Comparison of ENCODE assay signal across 8 cellular contexts in genomic region chr18:24016643-24017042, GRCh38. TPM values are rescaled to one million over a fixed set of nuclear protein-coding genes. Genes with fewer than 3 reads are reported as not detected.
DNase-seq lines count a peak whose midpoint lies in the region; ATAC-seq and FAIRE-seq lines count a peak whose summit lies in the region.

No MANE protein-coding gene starts in this region.

- peak overlapping the region; percentile 78 for H3K4me3 ChIP-seq in endocrine pancreas (ENCODE audit: control insufficient read depth, insufficient read depth, low read length)

- FAIRE-seq in frontal cortex (lab: Jason Lieb, UNC), result no peak

- no peaks in the 10 kb centered on the region for H3K9me3 Mint-ChIP-seq in activated T-cell treated with anti-CD3 and anti-CD28 coated beads, Interleukin-2, amount 50 U/mL, for 72 hours
- H3K9me3 Mint-ChIP-seq in stimulated activated effector memory CD8-positive, alpha-beta T cell treated with anti-CD3 and anti-CD28 coated beads, Interleukin-12 subunit alpha, Interleukin-12 subunit beta, amount 100 ng/mL, for 72 hours, result no peaks in the 10 kb centered on the region

- H3K27me3 ChIP-seq in endocrine pancreas (ENCODE audit: control insufficient read depth, insufficient read depth, low read length), result no peaks in the 10 kb centered on the region

- ATAC-seq in activated T-cell treated with anti-CD3 and anti-CD28 coated beads, Interleukin-2, amount 50 U/mL, for 72 hours (replicated peaks in 1 of 2), result no peak
- no peak for ATAC-seq in stimulated activated effector memory CD8-positive, alpha-beta T cell treated with anti-CD3 and anti-CD28 coated beads, Interleukin-12 subunit alpha, Interleukin-12 subunit beta, amount 100 ng/mL, for 72 hours

- H3K36me3 ChIP-seq in endocrine pancreas (ENCODE audit: control insufficient read depth, insufficient read depth, low read length), result no peaks in the 10 kb centered on the region

- no peaks in the 10 kb centered on the region for H3K27me3 Mint-ChIP-seq in activated T-cell treated with anti-CD3 and anti-CD28 coated beads, Interleukin-2, amount 50 U/mL, for 72 hours (ENCODE audit: low read depth)

- peak overlapping the region; percentile 90 for H3K27ac Mint-ChIP-seq in activated T-cell treated with anti-CD3 and anti-CD28 coated beads, Interleukin-2, amount 50 U/mL, for 72 hours
- H3K27ac Mint-ChIP-seq in stimulated activated effector memory CD8-positive, alpha-beta T cell treated with anti-CD3 and anti-CD28 coated beads, Interleukin-12 subunit alpha, Interleukin-12 subunit beta, amount 100 ng/mL, for 72 hours, result peak overlapping the region; percentile 94

- H3K4me3 Mint-ChIP-seq in activated T-cell treated with anti-CD3 and anti-CD28 coated beads, Interleukin-2, amount 50 U/mL, for 72 hours, result peak overlapping the region; percentile 95 to 98
- H3K4me3 Mint-ChIP-seq in stimulated activated effector memory CD8-positive, alpha-beta T cell treated with anti-CD3 and anti-CD28 coated beads, Interleukin-12 subunit alpha, Interleukin-12 subunit beta, amount 100 ng/mL, for 72 hours, result peak overlapping the region; percentile 98

- peaks cover 1 to 4% of the 10 kb centered on the region in 2 donors for H3K36me3 Mint-ChIP-seq in activated T-cell treated with anti-CD3 and anti-CD28 coated beads, Interleukin-2, amount 50 U/mL, for 72 hours (ENCODE audit: insufficient read depth in 2 of 2)
- peaks cover 30% of the 10 kb centered on the region for H3K36me3 Mint-ChIP-seq in stimulated activated effector memory CD8-positive, alpha-beta T cell treated with anti-CD3 and anti-CD28 coated beads, Interleukin-12 subunit alpha, Interleukin-12 subunit beta, amount 100 ng/mL, for 72 hours

- H3K9me3 ChIP-seq in endocrine pancreas (ENCODE audit: control insufficient read depth, low read length), result no peaks in the 10 kb centered on the region

- no peak for DNase-seq in activated T-cell treated with anti-CD3 and anti-CD28 coated beads, Interleukin-2, amount 50 U/mL, for 72 hours
- no peak for DNase-seq in activated T-cell treated with anti-CD3 and anti-CD28 coated beads, Interleukin-2, amount 50 U/mL, for 48 hours
- peak; percentile 70 for DNase-seq in NCI-H526 treated with DMSO at 0.1 percent for 48 hours (lab: John Stamatoyannopoulos, UW)
- no peak for DNase-seq in stimulated activated effector memory CD8-positive, alpha-beta T cell treated with anti-CD3 and anti-CD28 coated beads, Interleukin-12 subunit alpha, Interleukin-12 subunit beta, amount 100 ng/mL, for 72 hours (ENCODE audit: low spot score in 2 of 2)
- no peak for DNase-seq in frontal cortex (ENCODE audit: low spot score in 2 of 2)
- DNase-seq in RPMI8226, result no peak
- no peak for DNase-seq in A172 (ENCODE audit: low spot score)

- no peak overlapping the region for H3K9ac ChIP-seq in endocrine pancreas (ENCODE audit: control insufficient read depth, insufficient read depth, low read length)

- H3K4me1 ChIP-seq in endocrine pancreas (ENCODE audit: control insufficient read depth, insufficient read depth, low read length), result peaks cover 7% of the 10 kb centered on the region

- H3K4me1 Mint-ChIP-seq in activated T-cell treated with anti-CD3 and anti-CD28 coated beads, Interleukin-2, amount 50 U/mL, for 72 hours (ENCODE audit: low read depth), result peaks cover 77% of the 10 kb centered on the region
- H3K4me1 Mint-ChIP-seq in stimulated activated effector memory CD8-positive, alpha-beta T cell treated with anti-CD3 and anti-CD28 coated beads, Interleukin-12 subunit alpha, Interleukin-12 subunit beta, amount 100 ng/mL, for 72 hours, result peaks cover 72% of the 10 kb centered on the region

RNA-seq across cellular contexts. Expression of gene TTC39C, which starts 2.1 kb away (rescaled TPM):
- total RNA-seq in activated T-cell treated with anti-CD3 and anti-CD28 coated beads, Interleukin-2, amount 50 U/mL, for 72 hours, result 10 to 100 TPM; 38.8 to 41.3 TPM
- 54.2 TPM for total RNA-seq in frontal cortex
- total RNA-seq in A172 (2014; rRNA removed; shearing (Covaris generic)), result 17.8 and 21.8 TPM in 2 replicates
